In genomic region chr10:71770255-71770654, GRCh38 we compare ENCODE assay signal across 1 cellular context.
TF ChIP-seq lines count a peak whose summit lies in the region.

No MANE protein-coding gene starts in this region.

TF ChIP-seq in IMR-90, 13 proteins besides CTCF, POLR2A, EP300 and RAD21:
- TF ChIP-seq USF2 (IDR thresholded peaks at IDR 0.05; ENCODE audit: low read depth, low read length) (no peak), CEBPB (IDR thresholded peaks at IDR 0.05; ENCODE audit: low read depth, low read length) (peak; percentile 87)
